Comparison of ENCODE assay signal across 16 cellular contexts in genomic region chr20:25051386-25052155, GRCh38. TPM values are rescaled to one million over a fixed set of nuclear protein-coding genes. Genes with fewer than 3 reads are reported as not detected.
DNase-seq lines count a peak whose midpoint lies in the region; ATAC-seq and TF ChIP-seq lines count a peak whose summit lies in the region.
"Had no signal": no experiment of that assay in that cellular context is flagged by ENCODE, and none has a peak within 500 bp of the region (broad histone marks: within the 10 kb centered on the region; RNA-seq: fewer than 3 reads in every experiment).

No MANE protein-coding gene starts in this region.

- H3K4me3 Mint-ChIP-seq in CD14-positive monocyte (no peak overlapping the region), WTC11 (no peak overlapping the region)

- H3K9me3 Mint-ChIP-seq in CD14-positive monocyte = no peaks in the 10 kb centered on the region
- no peaks in the 10 kb centered on the region for H3K9me3 Mint-ChIP-seq in WTC11

- no peak overlapping the region for H3K4me3 ChIP-seq in right cardiac atrium (ENCODE audit: low read length)
- H3K4me3 ChIP-seq in psoas muscle = no peak overlapping the region

- DNase-seq in CD14-positive monocyte (ENCODE audit: low spot score) (peak; percentile 15), WTC11 (ENCODE audit: low spot score) (peak; percentile 3), right cardiac atrium (no peak), psoas muscle (peak in 1 of 2 donors; percentile 36), kidney tubule cell (ENCODE audit: low spot score) (no peak), activated gamma-delta T cell treated with Interleukin-2 at 50 U/mL for 16 hours (no peak), NCI-H2029 treated with DMSO at 0.1 percent for 48 hours (lab: John Stamatoyannopoulos, UW) (no peak), NCI-H510A treated with DMSO at 0.1 percent for 48 hours (lab: John Stamatoyannopoulos, UW) (no peak)
- DNase-seq: amniotic stem cell; effector CD8-positive, alpha-beta T cell; GF-D8; NCI-H526 had no signal

- peak overlapping the region; percentile 40 for H3K27ac ChIP-seq in right cardiac atrium (ENCODE audit: low read length)
- H3K27ac ChIP-seq in psoas muscle = peak overlapping the region; percentile 83
- H3K27ac ChIP-seq: RWPE1 had no signal

- peaks cover 44% of the 10 kb centered on the region for H3K4me1 Mint-ChIP-seq in CD14-positive monocyte
- 0 out of 2 replicates have a peak, but pooled peaks cover 7% of the 10 kb centered on the region for H3K4me1 Mint-ChIP-seq in WTC11

- no peak overlapping the region for H3K27ac Mint-ChIP-seq in CD14-positive monocyte
- no peak overlapping the region for H3K27ac Mint-ChIP-seq in WTC11

- H3K4me1 ChIP-seq in right cardiac atrium (ENCODE audit: control insufficient read depth, insufficient read depth, low read length) (peaks cover 50% of the 10 kb centered on the region), psoas muscle (peaks cover 95% of the 10 kb centered on the region)

- H3K9me3 ChIP-seq in right cardiac atrium (ENCODE audit: control insufficient read depth, low read length) = no peaks in the 10 kb centered on the region
- no peaks in the 10 kb centered on the region for H3K9me3 ChIP-seq in psoas muscle

- peaks cover 0 to 15% of the 10 kb centered on the region in 2 donors for H3K36me3 ChIP-seq in psoas muscle (ENCODE audit: insufficient read depth in 1 of 2, low read depth in 1 of 2)

- H3K27me3 Mint-ChIP-seq in CD14-positive monocyte (ENCODE audit: low read depth in 3 of 3) = no peaks in the 10 kb centered on the region
- H3K27me3 Mint-ChIP-seq in WTC11 (ENCODE audit: low read depth) = peaks cover 23% of the 10 kb centered on the region

- POLR2A ChIA-PET in WTC11 (lab: Charles Lee) = no interaction called here

- no peak for ATAC-seq in WTC11
- ATAC-seq in right cardiac atrium = no peak
- ATAC-seq in psoas muscle = no peak

- TF ChIP-seq CTCF in CD14-positive monocyte (IDR thresholded peaks at IDR 0.05) = no peak
- no peak for TF ChIP-seq CTCF in WTC11 (IDR thresholded peaks at IDR 0.05)
- TF ChIP-seq CTCF in psoas muscle (IDR thresholded peaks at IDR 0.05) = no peak

- 94% methylated on average over 7 of the region's 7 CpGs for WGBS in right cardiac atrium
- WGBS in psoas muscle, 3 donors = 94 to 96% (median 95%) methylated on average over 7 of the region's 7 CpGs

- no peaks in the 10 kb centered on the region for H3K27me3 ChIP-seq in right cardiac atrium (ENCODE audit: control insufficient read depth, insufficient read depth)
- no peaks in the 10 kb centered on the region for H3K27me3 ChIP-seq in psoas muscle (ENCODE audit: insufficient read depth in 3 of 3, low read length in 2 of 3)

- CTCF ChIA-PET in WTC11 (lab: Charles Lee) = interaction anchor here (1.2 kb wide), 1 partner anchor 144 kb away, joined by 3 read pairs; the partner anchor contains the start of gene ENTPD6

- H3K36me3 Mint-ChIP-seq in CD14-positive monocyte (peaks cover 19 to 28% of the 10 kb centered on the region in 2 donors), WTC11 (no peaks in the 10 kb centered on the region)

- intact Hi-C loops in CD14-positive monocyte (cut with micrococcal nuclease) (loop anchor here in 1 of 2 donors (10.0 kb wide), 1 partner anchor 343 kb away; the partner anchor contains the start of gene ABHD12), right cardiac atrium (cut with DNase I) (no loop called here), psoas muscle (cut with DNase I) (no loop called here)

TF ChIP-seq in WTC11, 78 proteins besides CTCF, POLR2A, EP300 and RAD21:
- TF ChIP-seq ZSCAN18 (CRISPR knock-in tag; IDR thresholded peaks at IDR 0.05) (no peak), RORB (CRISPR knock-in tag; IDR thresholded peaks at IDR 0.05) (no peak), JUN (CRISPR knock-in tag; IDR thresholded peaks at IDR 0.05) (no peak), SMAD3 (CRISPR knock-in tag; IDR thresholded peaks at IDR 0.05; ENCODE audit: borderline replicate concordance) (no peak)
TF ChIP-seq in WTC11: peak in this region for 0.

RNA-seq across cellular contexts. Expression of gene ACSS1, which starts 6.4 kb away (rescaled TPM):
- polyA plus RNA-seq in CD14-positive monocyte (10 to 100 TPM; 27.6 to 32.0 TPM), right cardiac atrium (29.3 TPM), psoas muscle (10 to 100 TPM in 2 of 3 donors, 1 to 10 TPM in 1; 8.8 to 15.1 (median 12.2) TPM)
- total RNA-seq in WTC11 (2021) (1.5 to 2.7 TPM (median 2.4 TPM) in 3 replicates), right cardiac atrium (10 to 100 TPM; 14.8 to 61.8 (median 40.7) TPM), psoas muscle (10 to 100 TPM; 16.8 to 53.3 (median 39.0) TPM)

RNA-seq across cellular contexts. Expression of gene VSX1, which starts 30.4 kb away (rescaled TPM):
- not detected for polyA plus RNA-seq in CD14-positive monocyte
- 0.23 TPM in 1 of 3 replicates, not detected in the others for total RNA-seq in WTC11 (2021)
- under 1 TPM in 1 of 4 donors, not detected in 3; 0.44 TPM for total RNA-seq in right cardiac atrium
- polyA plus RNA-seq in right cardiac atrium = 0.27 TPM
- under 1 TPM in 3 of 4 donors, not detected in 1; 0.41 to 0.52 (median 0.48) TPM for total RNA-seq in psoas muscle
- polyA plus RNA-seq in psoas muscle = under 1 TPM; 0.04 to 0.07 (median 0.05) TPM
- total RNA-seq: kidney epithelial cell, omental fat pad had no signal
- polyA plus RNA-seq: BJ had no signal

RNA-seq across cellular contexts. Expression of gene APMAP, which starts 59.0 kb away (rescaled TPM):
- polyA plus RNA-seq in CD14-positive monocyte (10 to 100 TPM; 73.2 to 74.0 TPM), right cardiac atrium (28.0 TPM), psoas muscle (10 to 100 TPM; 25.5 to 31.2 (median 30.3) TPM)
- total RNA-seq in WTC11 (2021) (55.3 to 64.4 TPM (median 62.1 TPM) in 3 replicates), right cardiac atrium (10 to 100 TPM; 32.8 to 35.1 (median 34.8) TPM), psoas muscle (10 to 100 TPM; 19.9 to 44.5 (median 24.2) TPM)

Comparison
In these comparisons a context has a peak if more than half of its experiments do, and no peak if none do; other contexts are left out.
1. DNase-seq: peak in CD14-positive monocyte (single experiment) and WTC11 (single experiment); none in right cardiac atrium (0 of 3), kidney tubule cell (single experiment), activated gamma-delta T cell treated with Interleukin-2 at 50 U/mL for 16 hours (single experiment), NCI-H2029 treated with DMSO at 0.1 percent for 48 hours (single experiment) and NCI-H510A treated with DMSO at 0.1 percent for 48 hours (single experiment).